8 cellular contexts compared by ENCODE assay signal in the genomic region with DNA sequence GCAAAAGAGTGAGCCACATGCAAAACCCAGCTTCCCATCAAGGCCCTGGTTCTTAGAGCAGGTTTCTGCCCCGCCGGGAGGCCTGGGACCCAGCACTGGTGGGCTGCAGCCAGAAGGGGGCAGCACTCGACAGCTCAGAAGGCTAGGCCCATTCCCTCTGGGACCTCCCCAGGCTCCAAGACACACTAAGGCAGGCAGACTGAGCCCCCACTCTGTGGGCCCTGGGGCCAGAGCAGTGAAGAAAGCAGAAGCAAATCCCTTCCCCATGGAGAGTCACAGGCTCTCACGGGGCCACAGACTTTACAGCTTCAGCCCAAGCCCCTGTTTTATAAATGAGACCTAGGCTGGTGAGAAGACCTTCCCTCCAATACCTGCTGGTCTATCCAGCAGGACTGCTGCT.
DNase-seq lines count a peak whose midpoint lies in the region; ATAC-seq, FAIRE-seq and TF ChIP-seq lines count a peak whose summit lies in the region.

No MANE protein-coding gene starts in this region.

- H3K27ac Mint-ChIP-seq in CD8-positive, alpha-beta memory T cell = peak overlapping the region in 1 of 8 donors; percentile 93
- no peak overlapping the region for H3K27ac Mint-ChIP-seq in activated CD8-positive, alpha-beta T cell treated with anti-CD3 and anti-CD28 coated beads for 36 hours
- H3K27ac Mint-ChIP-seq in stimulated activated effector memory CD8-positive, alpha-beta T cell treated with anti-CD3 and anti-CD28 coated beads, Interleukin-12 subunit alpha, Interleukin-12 subunit beta, amount 100 ng/mL, for 72 hours = no peak overlapping the region

- peaks cover 3 to 15% (median 5%) of the 10 kb centered on the region in 3 donors for H3K36me3 Mint-ChIP-seq in CD8-positive, alpha-beta memory T cell
- peaks cover 11% of the 10 kb centered on the region for H3K36me3 Mint-ChIP-seq in activated CD8-positive, alpha-beta T cell treated with anti-CD3 and anti-CD28 coated beads for 36 hours (ENCODE audit: low read depth)
- peaks cover 10% of the 10 kb centered on the region for H3K36me3 Mint-ChIP-seq in stimulated activated effector memory CD8-positive, alpha-beta T cell treated with anti-CD3 and anti-CD28 coated beads, Interleukin-12 subunit alpha, Interleukin-12 subunit beta, amount 100 ng/mL, for 72 hours

- H3K27ac ChIP-seq in CD8-positive, alpha-beta memory T cell (ENCODE audit: low read depth, low read length) = no peak overlapping the region
- no peak overlapping the region for H3K27ac ChIP-seq in endothelial cell of umbilical vein (ENCODE audit: insufficient read depth, low read depth, low read length)

- H3K9me3 ChIP-seq in CD8-positive, alpha-beta memory T cell (ENCODE audit: low read length) = no peaks in the 10 kb centered on the region
- no peaks in the 10 kb centered on the region for H3K9me3 ChIP-seq in endothelial cell of umbilical vein (replicated peaks; ENCODE audit: control insufficient read depth, insufficient read depth, low read length)

- no peak overlapping the region for H2AFZ ChIP-seq in endothelial cell of umbilical vein (ENCODE audit: low read depth, low read length)

- no peaks in the 10 kb centered on the region for H3K9me1 ChIP-seq in endothelial cell of umbilical vein (replicated peaks; ENCODE audit: control insufficient read depth, extremely low read depth, insufficient read depth, low read length)

- peaks cover 3 to 13% (median 7%) of the 10 kb centered on the region in 3 donors for H3K4me1 Mint-ChIP-seq in CD8-positive, alpha-beta memory T cell
- peaks cover 6% of the 10 kb centered on the region for H3K4me1 Mint-ChIP-seq in activated CD8-positive, alpha-beta T cell treated with anti-CD3 and anti-CD28 coated beads for 36 hours (ENCODE audit: low read depth)
- H3K4me1 Mint-ChIP-seq in stimulated activated effector memory CD8-positive, alpha-beta T cell treated with anti-CD3 and anti-CD28 coated beads, Interleukin-12 subunit alpha, Interleukin-12 subunit beta, amount 100 ng/mL, for 72 hours = peaks cover under 1% of the 10 kb centered on the region

- H3K4me1 ChIP-seq in CD8-positive, alpha-beta memory T cell (ENCODE audit: insufficient read depth, low read length) = peaks cover 3% of the 10 kb centered on the region
- no peaks in the 10 kb centered on the region for H3K4me1 ChIP-seq in endothelial cell of umbilical vein (ENCODE audit: control insufficient read depth, extremely low read depth, insufficient read depth, low read length)

- no peaks in the 10 kb centered on the region for H4K20me1 ChIP-seq in endothelial cell of umbilical vein (replicated peaks; ENCODE audit: control insufficient read depth, extremely low read depth, insufficient read depth, low read length)

- ATAC-seq in GM19351 (IDR thresholded peaks at IDR 0.05; ENCODE audit: unreplicated experiment) = peak; percentile 96
- peak; percentile 92 for ATAC-seq in HG03378 (IDR thresholded peaks at IDR 0.05; ENCODE audit: unreplicated experiment)
- peak; percentile 88 for ATAC-seq in activated CD8-positive, alpha-beta T cell treated with anti-CD3 and anti-CD28 coated beads for 36 hours
- ATAC-seq in stimulated activated effector memory CD8-positive, alpha-beta T cell treated with anti-CD3 and anti-CD28 coated beads, Interleukin-12 subunit alpha, Interleukin-12 subunit beta, amount 100 ng/mL, for 72 hours = peak; percentile 86

- peak; percentile 19 to 61 (median 35) for DNase-seq in CD8-positive, alpha-beta memory T cell
- DNase-seq in NCI-H748 treated with DMSO at 0.1 percent for 48 hours (lab: John Stamatoyannopoulos, UW) = peak; percentile 42
- peak; percentile 80 for DNase-seq in activated CD8-positive, alpha-beta T cell treated with anti-CD3 and anti-CD28 coated beads for 36 hours
- DNase-seq in endothelial cell of umbilical vein (ENCODE audit: low read depth, low spot score) = peak; percentile 78
- DNase-seq in myocyte (ENCODE audit: low read depth) = peak; percentile 85
- DNase-seq in stimulated activated effector memory CD8-positive, alpha-beta T cell treated with anti-CD3 and anti-CD28 coated beads, Interleukin-12 subunit alpha, Interleukin-12 subunit beta, amount 100 ng/mL, for 72 hours (ENCODE audit: low spot score in 2 of 2) = peak; percentile 57 to 83

- BruUV-seq in endothelial cell of umbilical vein (replicated peaks; lab: Mats Ljungman, UMichigan) = no TSS peak

- H3K9me3 Mint-ChIP-seq in CD8-positive, alpha-beta memory T cell = no peaks in the 10 kb centered on the region
- H3K9me3 Mint-ChIP-seq in activated CD8-positive, alpha-beta T cell treated with anti-CD3 and anti-CD28 coated beads for 36 hours = no peaks in the 10 kb centered on the region
- no peaks in the 10 kb centered on the region for H3K9me3 Mint-ChIP-seq in stimulated activated effector memory CD8-positive, alpha-beta T cell treated with anti-CD3 and anti-CD28 coated beads, Interleukin-12 subunit alpha, Interleukin-12 subunit beta, amount 100 ng/mL, for 72 hours

- no peak overlapping the region for H3K4me2 ChIP-seq in endothelial cell of umbilical vein (ENCODE audit: insufficient read depth, low read length)

- no peak overlapping the region for H3K9ac ChIP-seq in endothelial cell of umbilical vein (replicated peaks; ENCODE audit: extremely low read depth, insufficient read depth, low read length)

- no peak overlapping the region for H3K4me3 ChIP-seq in CD8-positive, alpha-beta memory T cell (ENCODE audit: low read length)
- no peak overlapping the region for H3K4me3 ChIP-seq in endothelial cell of umbilical vein (replicated peaks in 1 of 3; ENCODE audit: insufficient read depth in 1 of 3, low read depth in 1 of 3, low read length in 3 of 3)

- CTCF ChIA-PET in CD8-positive, alpha-beta memory T cell (lab: Charles Lee) = interaction anchor here (0.7 to 7.4 kb wide), 11 partner anchors 10 to 233 kb away, joined by 3 to 124 read pairs (median 3); no protein-coding TSS in a partner anchor
- CTCF ChIA-PET in activated CD8-positive, alpha-beta T cell treated with anti-CD3 and anti-CD28 coated beads for 36 hours (lab: Charles Lee) = interaction anchor here (0.6 to 14.2 kb wide), 28 partner anchors 10 to 580 kb away, joined by 3 to 309 read pairs (median 4); a partner anchor contains a TSS
- CTCF ChIA-PET in endothelial cell of umbilical vein (lab: Charles Lee) = interaction anchor here (0.6 to 8.5 kb wide), 56 partner anchors 9 to 1776 kb away, joined by 3 to 633 read pairs (median 4); a partner anchor contains a TSS

- intact Hi-C loops in activated CD8-positive, alpha-beta T cell treated with anti-CD3 and anti-CD28 coated beads for 36 hours (cut with micrococcal nuclease) = no loop called here
- intact Hi-C loops in endothelial cell of umbilical vein (cut with micrococcal nuclease) = loop anchor here (1.0 kb wide), 3 partner anchors 104 to 642 kb away; no protein-coding TSS in a partner anchor

- TF ChIP-seq CTCF in activated CD8-positive, alpha-beta T cell treated with anti-CD3 and anti-CD28 coated beads for 36 hours (IDR thresholded peaks at IDR 0.05) = peak; percentile 77
- peak; percentile 90 to 97 for TF ChIP-seq CTCF in endothelial cell of umbilical vein (IDR thresholded peaks at IDR 0.05; ENCODE audit: extremely low read depth in 1 of 2, insufficient read depth in 1 of 2, low read depth in 1 of 2, low read length in 2 of 2)

- H3K36me3 ChIP-seq in CD8-positive, alpha-beta memory T cell (ENCODE audit: insufficient read depth, low read length) = no peaks in the 10 kb centered on the region
- no peaks in the 10 kb centered on the region for H3K36me3 ChIP-seq in endothelial cell of umbilical vein (ENCODE audit: control insufficient read depth in 2 of 2, extremely low read depth in 1 of 2, insufficient read depth in 2 of 2, low read length in 2 of 2)

- dilution Hi-C loops in endothelial cell of umbilical vein (cut with MboI; ENCODE audit: extremely low pct_ligation_motif_present, low sequenced_read_pairs) = no loop called here

- peak overlapping the region in 1 of 7 donors; percentile 52 for H3K4me3 Mint-ChIP-seq in CD8-positive, alpha-beta memory T cell
- no peak overlapping the region for H3K4me3 Mint-ChIP-seq in activated CD8-positive, alpha-beta T cell treated with anti-CD3 and anti-CD28 coated beads for 36 hours
- no peak overlapping the region for H3K4me3 Mint-ChIP-seq in stimulated activated effector memory CD8-positive, alpha-beta T cell treated with anti-CD3 and anti-CD28 coated beads, Interleukin-12 subunit alpha, Interleukin-12 subunit beta, amount 100 ng/mL, for 72 hours

- H3K79me2 ChIP-seq in endothelial cell of umbilical vein (ENCODE audit: control insufficient read depth, insufficient read depth, low read length) = no peaks in the 10 kb centered on the region

- peak; percentile 65 for FAIRE-seq in endothelial cell of umbilical vein (lab: Jason Lieb, UNC)

- H3K27me3 Mint-ChIP-seq in CD8-positive, alpha-beta memory T cell = no peaks in the 10 kb centered on the region
- no peaks in the 10 kb centered on the region for H3K27me3 Mint-ChIP-seq in activated CD8-positive, alpha-beta T cell treated with anti-CD3 and anti-CD28 coated beads for 36 hours

- POLR2A ChIA-PET in CD8-positive, alpha-beta memory T cell (lab: Charles Lee) = interaction anchor here (1.0 kb wide), 1 partner anchor 212 kb away, joined by 3 read pairs; no protein-coding TSS in a partner anchor
- POLR2A ChIA-PET in activated CD8-positive, alpha-beta T cell treated with anti-CD3 and anti-CD28 coated beads for 36 hours (lab: Charles Lee) = no interaction called here
- POLR2A ChIA-PET in endothelial cell of umbilical vein (lab: Charles Lee) = no interaction called here

- no peaks in the 10 kb centered on the region for H3K27me3 ChIP-seq in CD8-positive, alpha-beta memory T cell (ENCODE audit: insufficient read depth, low read length, poor library complexity, severe bottlenecking)
- no peaks in the 10 kb centered on the region for H3K27me3 ChIP-seq in endothelial cell of umbilical vein (ENCODE audit: control insufficient read depth in 2 of 2, insufficient read depth in 2 of 2, low read length in 2 of 2)

- TF ChIP-seq POLR2A in endothelial cell of umbilical vein (IDR thresholded peaks at IDR 0.05; ENCODE audit: low read depth, low read length) = no peak

TF ChIP-seq in endothelial cell of umbilical vein, 7 proteins besides CTCF, POLR2A, EP300 and RAD21:
- TF ChIP-seq EZH2 (IDR thresholded peaks at IDR 0.05; ENCODE audit: borderline replicate concordance, low read depth, low read length, severe bottlenecking) = no peak
- TF ChIP-seq FOS (IDR thresholded peaks at IDR 0.05; ENCODE audit: borderline replicate concordance, insufficient read depth, low read length) = no peak
- TF ChIP-seq, protein P1, sequence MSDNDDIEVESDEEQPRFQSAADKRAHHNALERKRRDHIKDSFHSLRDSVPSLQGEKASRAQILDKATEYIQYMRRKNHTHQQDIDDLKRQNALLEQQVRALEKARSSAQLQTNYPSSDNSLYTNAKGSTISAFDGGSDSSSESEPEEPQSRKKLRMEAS (IDR thresholded peaks at IDR 0.05; ENCODE audit: insufficient read depth, insufficient read length) = no peak
- TF ChIP-seq MYC (IDR thresholded peaks at IDR 0.05; ENCODE audit: low read depth, low read length) = no peak
- TF ChIP-seq POLR2AphosphoS5 (IDR thresholded peaks at IDR 0.05; ENCODE audit: insufficient read depth, low read depth, low read length) = no peak
- no peak for TF ChIP-seq JUN (IDR thresholded peaks at IDR 0.05; ENCODE audit: borderline replicate concordance, insufficient read depth, insufficient read length, low read depth)
- no peak for TF ChIP-seq GATA2 (IDR thresholded peaks at IDR 0.05; ENCODE audit: insufficient read depth, insufficient read length, low read depth, low read length)

Comparison
In these comparisons a context has a peak if more than half of its experiments do, and no peak if none do; other contexts are left out.
1. DNase-seq: peak in every context shown above with its lines; median percentile 85 in myocyte; 80 in activated CD8-positive, alpha-beta T cell treated with anti-CD3 and anti-CD28 coated beads for 36 hours; 78 in endothelial cell of umbilical vein; 70 in stimulated activated effector memory CD8-positive, alpha-beta T cell treated with anti-CD3 and anti-CD28 coated beads, Interleukin-12 subunit alpha, Interleukin-12 subunit beta, amount 100 ng/mL, for 72 hours; 42 in NCI-H748 treated with DMSO at 0.1 percent for 48 hours; 35 in CD8-positive, alpha-beta memory T cell.